8 cellular contexts compared by ENCODE assay signal in genomic region chr6:43715056-43715788, GRCh38. TPM values are rescaled to one million over a fixed set of nuclear protein-coding genes. Genes with fewer than 3 reads are reported as not detected.
DNase-seq lines count a peak whose midpoint lies in the region; ATAC-seq and TF ChIP-seq lines count a peak whose summit lies in the region.

No MANE protein-coding gene starts in this region.

- H3K27ac ChIP-seq in neural progenitor cell (no peak overlapping the region), GM23248 (no peak overlapping the region)

- H3K36me3 ChIP-seq in neural progenitor cell (no peaks in the 10 kb centered on the region), GM23248 (ENCODE audit: low read depth) (no peaks in the 10 kb centered on the region)

- H4K20me1 ChIP-seq in neural progenitor cell (ENCODE audit: low read depth) (no peaks in the 10 kb centered on the region), GM23248 (ENCODE audit: insufficient read depth) (no peaks in the 10 kb centered on the region)

- H3K4me1 ChIP-seq in neural progenitor cell (peaks cover 10% of the 10 kb centered on the region), GM23248 (ENCODE audit: insufficient read depth) (0 out of 2 replicates have a peak, but pooled peaks cover 6% of the 10 kb centered on the region)

- in situ Hi-C loops in GM23248 (cut with MboI), result no loop called here

- no peaks in the 10 kb centered on the region for H3K27me3 ChIP-seq in neural progenitor cell
- no peaks in the 10 kb centered on the region for H3K27me3 ChIP-seq in GM23248 (replicated peaks; ENCODE audit: insufficient read depth)

- H3K27me3 Mint-ChIP-seq in neural progenitor cell (ENCODE audit: insufficient read depth, low read depth) (peaks cover 13% of the 10 kb centered on the region), progenitor cell of endocrine pancreas (peaks cover 22% of the 10 kb centered on the region)

- H3F3A ChIP-seq in neural progenitor cell (ENCODE audit: low read depth) (no peaks in the 10 kb centered on the region), GM23248 (ENCODE audit: insufficient read depth) (no peaks in the 10 kb centered on the region)

- H3K9me3 ChIP-seq in neural progenitor cell (ENCODE audit: low read depth) (no peaks in the 10 kb centered on the region), GM23248 (ENCODE audit: low read depth) (no peaks in the 10 kb centered on the region)

- peak overlapping the region; percentile 6 for H3K4me2 ChIP-seq in neural progenitor cell
- H3K4me2 ChIP-seq in GM23248 (ENCODE audit: unreplicated experiment), result no peak overlapping the region

- H3K9me3 Mint-ChIP-seq in neural progenitor cell, result no peaks in the 10 kb centered on the region
- H3K9me3 Mint-ChIP-seq in progenitor cell of endocrine pancreas (ENCODE audit: low read depth), result no peaks in the 10 kb centered on the region

- TF ChIP-seq CTCF in neural progenitor cell (IDR thresholded peaks at IDR 0.05) (no peak), progenitor cell of endocrine pancreas (IDR thresholded peaks at IDR 0.05; ENCODE audit: unreplicated experiment) (no peak)

- H3K79me2 ChIP-seq in neural progenitor cell (ENCODE audit: low read depth) (no peaks in the 10 kb centered on the region), GM23248 (ENCODE audit: insufficient read depth) (no peaks in the 10 kb centered on the region)

- H3K4me3 Mint-ChIP-seq in neural progenitor cell, result no peak overlapping the region
- H3K4me3 Mint-ChIP-seq in progenitor cell of endocrine pancreas (ENCODE audit: low read depth), result no peak overlapping the region

- H3K36me3 Mint-ChIP-seq in neural progenitor cell (no peaks in the 10 kb centered on the region), progenitor cell of endocrine pancreas (ENCODE audit: insufficient read depth) (no peaks in the 10 kb centered on the region)

- H3K4me3 ChIP-seq in neural progenitor cell (no peak overlapping the region), GM23248 (no peak overlapping the region)

- no peaks in the 10 kb centered on the region for H3K9me2 ChIP-seq in GM23248 (ENCODE audit: insufficient read depth)

- H2AFZ ChIP-seq in neural progenitor cell (replicated peaks) (no peak overlapping the region), GM23248 (no peak overlapping the region)

- H3K9ac ChIP-seq in neural progenitor cell (no peak overlapping the region), GM23248 (no peak overlapping the region)

- no peak overlapping the region for H3K27ac Mint-ChIP-seq in neural progenitor cell
- H3K27ac Mint-ChIP-seq in progenitor cell of endocrine pancreas, result no peak overlapping the region

- DNase-seq in neural progenitor cell (ENCODE audit: low spot score), result no peak
- no peak for DNase-seq in progenitor cell of endocrine pancreas (ENCODE audit: low spot score, unreplicated experiment)
- no peak for DNase-seq in NCI-H345 treated with DMSO at 0.1 percent for 48 hours (lab: John Stamatoyannopoulos, UW; ENCODE audit: unreplicated experiment)
- DNase-seq in GM23248, result no peak
- no peak for DNase-seq in NCI-H510A treated with DMSO at 0.1 percent for 48 hours (lab: John Stamatoyannopoulos, UW)

- H3K4me1 Mint-ChIP-seq in neural progenitor cell (peaks cover 26% of the 10 kb centered on the region), progenitor cell of endocrine pancreas (ENCODE audit: low read depth) (peaks cover 9% of the 10 kb centered on the region)

- WGBS in GM23248 (ENCODE audit: low coverage in 1 of 2, low lambda C conversion rate in 2 of 2, missing lambda C conversion rate in 2 of 2), 2 experiments, result 55 to 61% methylated on average over 5 of the region's 5 CpGs

- ATAC-seq in GM18868 (IDR thresholded peaks at IDR 0.05; ENCODE audit: unreplicated experiment), result peak; percentile 87
- ATAC-seq in GM21619 (IDR thresholded peaks at IDR 0.05; ENCODE audit: unreplicated experiment), result peak; percentile 89
- ATAC-seq in HG03432 (IDR thresholded peaks at IDR 0.05; ENCODE audit: unreplicated experiment), result peak; percentile 85

RNA-seq across cellular contexts. Expression of gene MRPS18A, which starts 27.6 kb away (rescaled TPM):
- total RNA-seq in neural progenitor cell (ENCODE audit: low replicate concordance) (34.5 and 52.7 TPM in 2 replicates), progenitor cell of endocrine pancreas (39.8 and 41.9 TPM in 2 replicates)
- total RNA-seq in GM23248 (2014; rRNA removed; shearing (Covaris generic)), result 21.0 and 33.7 TPM in 2 replicates
- 39.2 and 43.4 TPM in 2 replicates for polyA plus RNA-seq in GM23248 (2016; fragmentation: Nextera tagmentation; extraction: Ambion mirVana)

RNA-seq across cellular contexts. Expression of gene VEGFA, which starts 54.8 kb away (rescaled TPM):
- total RNA-seq in neural progenitor cell (ENCODE audit: low replicate concordance), result 49.6 and 78.6 TPM in 2 replicates
- total RNA-seq in progenitor cell of endocrine pancreas, result 243 and 267 TPM in 2 replicates
- 197 and 241 TPM in 2 replicates for total RNA-seq in GM23248 (2014; rRNA removed; shearing (Covaris generic))
- polyA plus RNA-seq in GM23248 (2016; fragmentation: Nextera tagmentation; extraction: Ambion mirVana), result 9.3 and 10.7 TPM in 2 replicates
